8 cellular contexts compared by ENCODE assay signal in the genomic region with DNA sequence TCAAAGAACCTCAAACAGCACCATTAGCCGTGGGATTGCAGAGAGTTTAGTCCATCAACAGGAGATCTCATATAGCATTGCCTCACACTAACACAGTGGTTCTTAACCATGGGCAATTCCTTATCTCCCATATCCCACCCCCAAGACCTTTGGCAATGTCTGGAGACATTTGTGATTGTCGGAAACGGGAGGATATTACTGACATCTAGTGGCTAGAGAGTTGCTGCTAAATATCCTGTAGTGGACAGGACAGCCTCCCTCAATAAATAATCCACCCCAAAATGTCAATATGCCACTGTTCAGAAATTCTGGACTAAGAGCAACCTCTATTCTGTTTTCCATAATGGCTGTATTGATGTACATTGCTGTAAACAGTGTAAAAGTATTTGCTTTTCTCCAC.
DNase-seq lines count a peak whose midpoint lies in the region; ATAC-seq and TF ChIP-seq lines count a peak whose summit lies in the region.

No MANE protein-coding gene starts in this region.

- H3K4me3 ChIP-seq in AG04449 (ENCODE audit: low read depth, low read length) (no peak overlapping the region), breast epithelium (no peak overlapping the region), liver (ENCODE audit: low read depth in 1 of 3, low read length in 3 of 3) (no peak overlapping the region)

- WGBS in liver = 28% methylated on average over 3 of the region's 3 CpGs

- intact Hi-C loops in breast epithelium (cut with DNase I; ENCODE audit: low total_unique reads) = no loop called here

- peak; percentile 97 for TF ChIP-seq RAD21 in liver (IDR thresholded peaks at IDR 0.05)

- DNase-seq in AG04449 (ENCODE audit: low read depth, low spot score) = no peak
- peak; percentile 72 for DNase-seq in HS-27A (ENCODE audit: low read depth)
- DNase-seq in breast epithelium (ENCODE audit: low spot score in 2 of 2) = no peak
- no peak for DNase-seq in NOMO-1 (lab: John Stamatoyannopoulos, UW; ENCODE audit: unreplicated experiment in 2 of 2)
- no peak for DNase-seq in retina

- H3K27ac ChIP-seq in breast epithelium = no peak overlapping the region
- no peak overlapping the region for H3K27ac ChIP-seq in liver (ENCODE audit: low read depth in 1 of 2, low read length in 2 of 2)

- H3K9me3 ChIP-seq in breast epithelium (no peaks in the 10 kb centered on the region), liver (ENCODE audit: control insufficient read depth in 4 of 4, low read length in 3 of 4) (no peaks in the 10 kb centered on the region)

- TF ChIP-seq POLR2A in breast epithelium (IDR thresholded peaks at IDR 0.05) = no peak

- TF ChIP-seq CTCF in AG04449 (IDR thresholded peaks at IDR 0.05; ENCODE audit: insufficient read depth, low read length, missing control alignments) (peak; percentile 49), breast epithelium (IDR thresholded peaks at IDR 0.05) (peak in 2 of 3 donors; percentile 31 to 38), liver (IDR thresholded peaks at IDR 0.05; ENCODE audit: low read depth, low read length, missing input control) (peak; percentile 78)

- POLR2A ChIA-PET in AG04449 (lab: Yijun Ruan, JAX) = interaction anchor here (0.6 kb wide), 1 partner anchor 211 kb away, joined by 3 read pairs; no protein-coding TSS in a partner anchor

- H3K36me3 ChIP-seq in breast epithelium (no peaks in the 10 kb centered on the region), liver (ENCODE audit: control insufficient read depth in 4 of 4, insufficient read depth in 3 of 4, low read depth in 1 of 4, low read length in 3 of 4) (no peaks in the 10 kb centered on the region)

- no peaks in the 10 kb centered on the region for H3K27me3 ChIP-seq in breast epithelium
- no peaks in the 10 kb centered on the region for H3K27me3 ChIP-seq in liver (ENCODE audit: control insufficient read depth in 4 of 4, insufficient read depth in 4 of 4, low read length in 3 of 4)

- H3K4me1 ChIP-seq in breast epithelium = no peaks in the 10 kb centered on the region
- peaks cover 0 to 2% (median 0%) of the 10 kb centered on the region in 4 donors for H3K4me1 ChIP-seq in liver (ENCODE audit: control insufficient read depth in 4 of 4, insufficient read depth in 4 of 4, low read length in 3 of 4)

- ATAC-seq in HG02852 (IDR thresholded peaks at IDR 0.05; ENCODE audit: unreplicated experiment) (no peak), HG03196 (IDR thresholded peaks at IDR 0.05; ENCODE audit: unreplicated experiment) (no peak)

- CTCF ChIA-PET in AG04449 (lab: Yijun Ruan, JAX) = interaction anchor here (0.7 to 3.6 kb wide), 5 partner anchors 13 to 246 kb away, joined by 3 to 24 read pairs (median 5); no protein-coding TSS in a partner anchor

- H3K9ac ChIP-seq in liver (ENCODE audit: low read depth in 1 of 2, low read length in 2 of 2) = no peak overlapping the region

TF ChIP-seq in liver, 16 proteins besides CTCF, POLR2A, EP300 and RAD21:
- peak; percentile 15 for TF ChIP-seq FOXA1 (IDR thresholded peaks at IDR 0.05)
- TF ChIP-seq JUND (IDR thresholded peaks at IDR 0.05) = no peak
- peak in 1 of 2 donors; percentile 22 for TF ChIP-seq HNF4A (conservative IDR thresholded peaks at IDR 0.05)
- TF ChIP-seq NR2F2 (IDR thresholded peaks at IDR 0.05) = no peak
- TF ChIP-seq, protein P1, sequence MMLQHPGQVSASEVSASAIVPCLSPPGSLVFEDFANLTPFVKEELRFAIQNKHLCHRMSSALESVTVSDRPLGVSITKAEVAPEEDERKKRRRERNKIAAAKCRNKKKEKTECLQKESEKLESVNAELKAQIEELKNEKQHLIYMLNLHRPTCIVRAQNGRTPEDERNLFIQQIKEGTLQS (IDR thresholded peaks at IDR 0.05) = no peak
- TF ChIP-seq, protein P2, sequence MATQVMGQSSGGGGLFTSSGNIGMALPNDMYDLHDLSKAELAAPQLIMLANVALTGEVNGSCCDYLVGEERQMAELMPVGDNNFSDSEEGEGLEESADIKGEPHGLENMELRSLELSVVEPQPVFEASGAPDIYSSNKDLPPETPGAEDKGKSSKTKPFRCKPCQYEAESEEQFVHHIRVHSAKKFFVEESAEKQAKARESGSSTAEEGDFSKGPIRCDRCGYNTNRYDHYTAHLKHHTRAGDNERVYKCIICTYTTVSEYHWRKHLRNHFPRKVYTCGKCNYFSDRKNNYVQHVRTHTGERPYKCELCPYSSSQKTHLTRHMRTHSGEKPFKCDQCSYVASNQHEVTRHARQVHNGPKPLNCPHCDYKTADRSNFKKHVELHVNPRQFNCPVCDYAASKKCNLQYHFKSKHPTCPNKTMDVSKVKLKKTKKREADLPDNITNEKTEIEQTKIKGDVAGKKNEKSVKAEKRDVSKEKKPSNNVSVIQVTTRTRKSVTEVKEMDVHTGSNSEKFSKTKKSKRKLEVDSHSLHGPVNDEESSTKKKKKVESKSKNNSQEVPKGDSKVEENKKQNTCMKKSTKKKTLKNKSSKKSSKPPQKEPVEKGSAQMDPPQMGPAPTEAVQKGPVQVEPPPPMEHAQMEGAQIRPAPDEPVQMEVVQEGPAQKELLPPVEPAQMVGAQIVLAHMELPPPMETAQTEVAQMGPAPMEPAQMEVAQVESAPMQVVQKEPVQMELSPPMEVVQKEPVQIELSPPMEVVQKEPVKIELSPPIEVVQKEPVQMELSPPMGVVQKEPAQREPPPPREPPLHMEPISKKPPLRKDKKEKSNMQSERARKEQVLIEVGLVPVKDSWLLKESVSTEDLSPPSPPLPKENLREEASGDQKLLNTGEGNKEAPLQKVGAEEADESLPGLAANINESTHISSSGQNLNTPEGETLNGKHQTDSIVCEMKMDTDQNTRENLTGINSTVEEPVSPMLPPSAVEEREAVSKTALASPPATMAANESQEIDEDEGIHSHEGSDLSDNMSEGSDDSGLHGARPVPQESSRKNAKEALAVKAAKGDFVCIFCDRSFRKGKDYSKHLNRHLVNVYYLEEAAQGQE (IDR thresholded peaks at IDR 0.05) = no peak
- TF ChIP-seq SP1 (IDR thresholded peaks at IDR 0.05) = no peak
- peak; percentile 82 for TF ChIP-seq FOXA2 (IDR thresholded peaks at IDR 0.05)
- peak; percentile 11 for TF ChIP-seq YY1 (IDR thresholded peaks at IDR 0.05)
- TF ChIP-seq HNF4G (IDR thresholded peaks at IDR 0.05) = no peak
- TF ChIP-seq RXRA (IDR thresholded peaks at IDR 0.05) = no peak
